ENCODE assay signal across 8 cellular contexts in the genomic region with DNA sequence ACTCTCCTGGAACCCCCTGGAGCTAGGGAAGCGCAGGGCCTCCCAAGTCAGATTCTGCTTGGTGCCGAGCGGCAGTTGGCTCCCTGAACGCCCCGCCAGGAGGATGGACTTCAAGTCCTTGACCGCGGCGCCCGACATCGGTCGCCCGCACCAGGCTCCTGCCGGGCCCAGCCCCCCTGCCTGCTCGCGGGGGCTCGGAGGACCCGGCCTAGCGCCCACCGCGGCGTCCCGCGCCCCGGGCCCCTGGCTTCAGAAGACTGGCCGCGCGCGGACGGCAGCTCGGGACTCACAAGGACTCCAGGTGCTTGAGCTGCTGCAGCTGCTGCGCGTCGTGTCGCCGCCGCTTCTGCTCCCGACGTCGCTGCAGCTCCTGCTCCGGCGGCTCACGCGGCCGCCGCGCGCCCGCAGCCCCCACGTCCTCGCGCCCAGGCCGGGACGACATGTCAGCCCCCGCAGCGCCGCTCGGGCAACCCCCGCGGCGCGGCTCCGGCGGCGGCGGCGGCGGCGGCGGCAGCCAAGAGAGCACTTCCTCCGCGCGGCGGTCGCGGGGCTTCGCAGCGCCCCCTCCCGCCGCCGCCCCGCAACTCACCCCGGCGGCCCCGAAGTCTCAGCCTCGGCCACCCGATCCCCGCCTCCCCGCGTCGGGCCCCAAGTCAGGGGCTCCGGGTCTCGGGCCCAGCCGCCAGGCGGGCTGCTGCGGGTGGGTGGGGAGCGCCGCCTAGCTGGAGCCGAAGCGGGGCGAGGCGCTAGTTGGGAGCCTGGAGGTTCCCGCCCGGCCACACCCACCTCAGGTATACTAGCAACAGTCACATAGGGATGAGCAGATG. TPM values are rescaled to one million over a fixed set of nuclear protein-coding genes. Genes with fewer than 3 reads are reported as not detected.
DNase-seq lines count a peak whose midpoint lies in the region; ATAC-seq, FAIRE-seq and TF ChIP-seq lines count a peak whose summit lies in the region.

A gene with protein sequence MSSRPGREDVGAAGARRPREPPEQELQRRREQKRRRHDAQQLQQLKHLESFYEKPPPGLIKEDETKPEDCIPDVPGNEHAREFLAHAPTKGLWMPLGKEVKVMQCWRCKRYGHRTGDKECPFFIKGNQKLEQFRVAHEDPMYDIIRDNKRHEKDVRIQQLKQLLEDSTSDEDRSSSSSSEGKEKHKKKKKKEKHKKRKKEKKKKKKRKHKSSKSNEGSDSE (minus strand): TSS at position 474 of the 827 bp plus-strand sequence. CDS start 32 bp downstream, at position 442.

- H3K79me2 ChIP-seq in KMS-11 (ENCODE audit: insufficient read depth, low read depth) = peaks cover 46% of the 10 kb centered on the region

- H3K36me3 ChIP-seq in KMS-11 (ENCODE audit: insufficient read depth) = no peaks in the 10 kb centered on the region

- 0 out of 2 replicates have a peak, but pooled peaks cover 4% of the 10 kb centered on the region for H4K20me1 ChIP-seq in KMS-11 (ENCODE audit: insufficient read depth)

- H3K4me2 ChIP-seq in KMS-11 = peak within 1 kb of the TSS; percentile 98

- peaks cover 23% of the 10 kb centered on the region for H3K4me1 ChIP-seq in KMS-11 (ENCODE audit: low read depth, poor library complexity, severe bottlenecking)

- H3K27me3 ChIP-seq in KMS-11 (ENCODE audit: insufficient read depth, low read depth) = no peaks in the 10 kb centered on the region

- peak within 1 kb of the TSS; percentile 79 for H3K9ac ChIP-seq in KMS-11

- no peak within 1 kb of the TSS for H3K4me3 ChIP-seq in KMS-11 (IDR thresholded peaks at IDR 0.05; ENCODE audit: insufficient read depth, low read depth, low read length)

- H3K27ac ChIP-seq in KMS-11 = peak within 1 kb of the TSS; percentile 57
- peak within 1 kb of the TSS; percentile 80 for H3K27ac ChIP-seq in substantia nigra (ENCODE audit: low read depth, low read length, poor library complexity, severe bottlenecking)

- H2AFZ ChIP-seq in KMS-11 (ENCODE audit: low read depth) = peak within 1 kb of the TSS; percentile 82

- DNase-seq in EH (ENCODE audit: low read depth) (peak; percentile 68), SHP77 (lab: John Stamatoyannopoulos, UW) (peak; percentile 90 to 92), frontal cortex (ENCODE audit: low spot score in 2 of 2) (peak; percentile 78 to 79), nucleus accumbens (lab: John Stamatoyannopoulos, UW) (peak in 51 of 56 donors; percentile 7 to 75 (median 50)), substantia nigra (lab: John Stamatoyannopoulos, UW) (peak in 45 of 49 donors; percentile 7 to 81 (median 49))
- DNase-seq in activated T-helper 9 cell treated with anti-CD3 and anti-CD28 coated beads, Interleukin-2, amount 50 U/mL, for 16 hours (ENCODE audit: low read depth) = peak; percentile 68

- ATAC-seq in GM21723 (IDR thresholded peaks at IDR 0.05; ENCODE audit: unreplicated experiment) = peak; percentile 87

- FAIRE-seq in frontal cortex (lab: Jason Lieb, UNC) = no peak

- TF ChIP-seq CTCF in KMS-11 (conservative IDR thresholded peaks at IDR 0.05; ENCODE audit: low read depth, low read length) = peak; percentile 58

RNA-seq across cellular contexts. Expression of the gene that starts here (rescaled TPM):
- 6.9 TPM for total RNA-seq in frontal cortex
